Comparison of ENCODE assay signal across 10 cellular contexts in the genomic region with DNA sequence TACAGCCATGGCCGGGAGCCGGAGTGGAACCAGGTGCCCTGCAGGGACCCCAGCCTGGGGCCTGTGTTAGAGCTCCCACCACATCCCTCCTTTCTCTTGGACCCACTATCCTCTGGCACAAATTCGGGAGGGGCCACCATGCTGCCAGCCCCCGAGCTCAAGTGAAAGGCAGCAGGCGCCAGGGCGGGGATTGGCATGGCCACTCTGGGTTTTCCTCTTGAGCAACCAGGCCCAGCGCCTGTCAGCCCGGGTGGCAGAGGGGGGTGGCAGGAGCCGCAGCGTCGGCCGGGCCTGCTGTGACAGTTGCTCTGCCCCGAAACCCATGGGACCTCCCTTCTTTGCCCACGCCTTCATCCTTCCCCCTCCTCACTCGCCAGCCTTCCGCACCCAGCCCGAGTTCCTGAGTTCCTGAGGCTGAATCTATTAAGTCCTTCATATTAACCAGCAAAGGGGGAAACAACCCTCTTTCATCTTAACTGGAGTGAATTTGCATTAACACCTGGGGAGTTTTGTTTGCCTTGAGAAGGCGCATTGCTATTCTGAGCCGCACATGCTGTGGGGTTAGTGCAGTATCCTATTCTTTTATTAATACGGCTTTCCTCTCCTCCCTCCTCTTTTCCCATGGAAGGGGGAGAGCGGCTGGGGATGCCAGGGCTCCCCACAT. TPM values are rescaled to one million over a fixed set of nuclear protein-coding genes. Genes with fewer than 3 reads are reported as not detected.
DNase-seq lines count a peak whose midpoint lies in the region; ATAC-seq and TF ChIP-seq lines count a peak whose summit lies in the region.
"Had no signal": no experiment of that assay in that cellular context is flagged by ENCODE, and none has a peak within 500 bp of the region (broad histone marks: within the 10 kb centered on the region; RNA-seq: fewer than 3 reads in every experiment).

No MANE protein-coding gene starts in this region.

- WGBS in endodermal cell (ENCODE audit: insufficient coverage in 1 of 2, insufficient read length in 1 of 2), 2 experiments, result 30 to 32% methylated on average over 12 to 21 of the region's 21 CpGs

- H3K9me3 ChIP-seq in endodermal cell (ENCODE audit: control insufficient read depth, low read length), result no peaks in the 10 kb centered on the region
- no peaks in the 10 kb centered on the region for H3K9me3 ChIP-seq in osteoblast (ENCODE audit: low read depth, low read length)
- H3K9me3 ChIP-seq in MM.1S (replicated peaks; ENCODE audit: insufficient read depth, low read length), result no peaks in the 10 kb centered on the region

- no peaks in the 10 kb centered on the region for H3K36me3 Mint-ChIP-seq in endodermal cell (ENCODE audit: low read depth)

- H3K36me3 ChIP-seq in endodermal cell (ENCODE audit: control insufficient read depth, insufficient read depth, low read length) (no peaks in the 10 kb centered on the region), osteoblast (ENCODE audit: insufficient read depth, low read length) (no peaks in the 10 kb centered on the region), MM.1S (replicated peaks; ENCODE audit: insufficient read depth, low read length) (no peaks in the 10 kb centered on the region)

- H3K4me1 Mint-ChIP-seq in endodermal cell, result peaks cover 22% of the 10 kb centered on the region
- H3K4me1 Mint-ChIP-seq: immature natural killer cell had no signal

- peak overlapping the region; percentile 8 for H3K4me3 Mint-ChIP-seq in endodermal cell
- H3K4me3 Mint-ChIP-seq: immature natural killer cell had no signal

- TF ChIP-seq CTCF in GM12865 (IDR thresholded peaks at IDR 0.05; ENCODE audit: insufficient read depth, low read depth, low read length, missing control alignments), result no peak
- TF ChIP-seq CTCF in endodermal cell (conservative IDR thresholded peaks at IDR 0.05), result no peak
- TF ChIP-seq CTCF in osteoblast (IDR thresholded peaks at IDR 0.05; ENCODE audit: extremely low read depth, low read depth, low read length), result no peak
- no peak for TF ChIP-seq CTCF in MM.1S (IDR thresholded peaks at IDR 0.05; ENCODE audit: low read length)

- no peak overlapping the region for H3K9ac ChIP-seq in endodermal cell (ENCODE audit: extremely low read depth, low read length, poor library complexity, severe bottlenecking)
- no peak overlapping the region for H3K9ac ChIP-seq in MM.1S (ENCODE audit: low read length)

- peak overlapping the region; percentile 38 for H3K27ac ChIP-seq in endodermal cell (ENCODE audit: low read depth, low read length)
- H3K27ac ChIP-seq in osteoblast (ENCODE audit: low read depth, low read length), result no peak overlapping the region
- H3K27ac ChIP-seq in MM.1S (ENCODE audit: low read length), result no peak overlapping the region

- no peaks in the 10 kb centered on the region for H3K9me2 ChIP-seq in MM.1S (replicated peaks; ENCODE audit: insufficient read depth, low read length)

- H3K79me2 ChIP-seq in osteoblast (ENCODE audit: insufficient read depth, low read length) (no peaks in the 10 kb centered on the region), MM.1S (ENCODE audit: low read length) (no peaks in the 10 kb centered on the region)

- ATAC-seq in GM21381 (IDR thresholded peaks at IDR 0.05; ENCODE audit: unreplicated experiment), result no peak

- H3K27me3 Mint-ChIP-seq in endodermal cell (ENCODE audit: insufficient read depth), result peaks cover 27% of the 10 kb centered on the region

- no peak overlapping the region for H3K27ac Mint-ChIP-seq in endodermal cell

- no peak overlapping the region for H2AFZ ChIP-seq in osteoblast (ENCODE audit: low read length)
- no peak overlapping the region for H2AFZ ChIP-seq in MM.1S (ENCODE audit: low read length)

- no peak overlapping the region for H3K4me2 ChIP-seq in osteoblast (ENCODE audit: insufficient read depth, low read length)
- no peak overlapping the region for H3K4me2 ChIP-seq in MM.1S (ENCODE audit: low read depth, low read length)

- H3K4me3 ChIP-seq in GM12865 (ENCODE audit: low read depth, low read length), result no peak overlapping the region
- no peak overlapping the region for H3K4me3 ChIP-seq in endodermal cell (ENCODE audit: low read length)
- no peak overlapping the region for H3K4me3 ChIP-seq in osteoblast (ENCODE audit: insufficient read depth, low read length)
- H3K4me3 ChIP-seq in MM.1S (ENCODE audit: low read length), result no peak overlapping the region

- H4K20me1 ChIP-seq in osteoblast (ENCODE audit: insufficient read depth, low read length) (peaks cover 9% of the 10 kb centered on the region), MM.1S (ENCODE audit: insufficient read depth, low read length) (no peaks in the 10 kb centered on the region)

- peak; percentile 13 for DNase-seq in GM12865 (ENCODE audit: low read depth)
- peak; percentile 31 for DNase-seq in NCI-H2107 treated with DMSO at 0.1 percent for 48 hours (lab: John Stamatoyannopoulos, UW; ENCODE audit: unreplicated experiment)
- no peak for DNase-seq in endodermal cell
- peak; percentile 73 for DNase-seq in osteoblast (ENCODE audit: insufficient read length, low spot score, missing footprints)
- DNase-seq in activated CD8-positive, alpha-beta memory T cell treated with anti-CD3 and anti-CD28 coated beads for 24 hours, result no peak
- no peak for DNase-seq in MM.1S
- DNase-seq in HK-2 (ENCODE audit: unreplicated experiment), result no peak
- DNase-seq: immature natural killer cell, KBM-7 had no signal

- H3K4me1 ChIP-seq in endodermal cell (ENCODE audit: control insufficient read depth, insufficient read depth, low read length) (peaks cover 24% of the 10 kb centered on the region), osteoblast (ENCODE audit: insufficient read depth, low read length) (peaks cover 23% of the 10 kb centered on the region), MM.1S (ENCODE audit: low read length) (no peaks in the 10 kb centered on the region)

- H3K9me3 Mint-ChIP-seq in endodermal cell, result no peaks in the 10 kb centered on the region
- H3K9me3 Mint-ChIP-seq: immature natural killer cell had no signal

- H3K27me3 ChIP-seq in endodermal cell (ENCODE audit: control insufficient read depth, insufficient read depth, low read length, poor library complexity, severe bottlenecking) (peaks cover 9% of the 10 kb centered on the region), osteoblast (ENCODE audit: insufficient read depth, low read length) (peaks cover 13% of the 10 kb centered on the region), MM.1S (replicated peaks; ENCODE audit: insufficient read depth, low read length) (no peaks in the 10 kb centered on the region)

- no peaks in the 10 kb centered on the region for H3F3A ChIP-seq in MM.1S (ENCODE audit: insufficient read depth, low read length)

RNA-seq across cellular contexts. Expression of a gene that starts 16.7 kb away (rescaled TPM):
- under 1 TPM in 1 of 2 donors, not detected in 1; 0.26 TPM for total RNA-seq in endodermal cell
- 17.0 TPM for polyA plus RNA-seq in endodermal cell (2013, experiment 1 of 2)
- polyA plus RNA-seq in endodermal cell (2013, experiment 2 of 2), result 13.5 TPM
- not detected in 2 replicates for total RNA-seq in osteoblast

Comparison
In these comparisons a context has a peak if more than half of its experiments do, and no peak if none do; other contexts are left out.
1. DNase-seq: peak in GM12865 (single experiment), NCI-H2107 treated with DMSO at 0.1 percent for 48 hours (single experiment) and osteoblast (single experiment); none in endodermal cell (single experiment), activated CD8-positive, alpha-beta memory T cell treated with anti-CD3 and anti-CD28 coated beads for 24 hours (single experiment), MM.1S (single experiment) and HK-2 (single experiment).